19 cellular contexts compared by ENCODE assay signal in genomic region chr6:156402227-156402626, GRCh38.
DNase-seq lines count a peak whose midpoint lies in the region; ATAC-seq and TF ChIP-seq lines count a peak whose summit lies in the region.
"Had no signal": no experiment of that assay in that cellular context is flagged by ENCODE, and none has a peak within 500 bp of the region (broad histone marks: within the 10 kb centered on the region; RNA-seq: fewer than 3 reads in every experiment).

No MANE protein-coding gene starts in this region.

- peaks cover 5% of the 10 kb centered on the region for H3K36me3 Mint-ChIP-seq in endodermal cell (ENCODE audit: low read depth)
- H3K36me3 Mint-ChIP-seq: CD4-positive, CD25-positive, alpha-beta regulatory T cell; CD8-positive, alpha-beta T cell had no signal

- H3K4me3 Mint-ChIP-seq in endodermal cell: no peak overlapping the region
- H3K4me3 Mint-ChIP-seq: B cell; CD4-positive, CD25-positive, alpha-beta regulatory T cell; CD8-positive, alpha-beta T cell had no signal

- TF ChIP-seq CTCF in endodermal cell (conservative IDR thresholded peaks at IDR 0.05): no peak

- H3K9ac ChIP-seq in endodermal cell (ENCODE audit: extremely low read depth, low read length, poor library complexity, severe bottlenecking): no peak overlapping the region
- H3K9ac ChIP-seq: BLaER1 had no signal

- H3K36me3 ChIP-seq in endodermal cell (ENCODE audit: control insufficient read depth, insufficient read depth, low read length): no peaks in the 10 kb centered on the region
- H3K36me3 ChIP-seq: BLaER1 had no signal

- H3K9me3 ChIP-seq in endodermal cell (ENCODE audit: control insufficient read depth, low read length): peaks cover 14% of the 10 kb centered on the region
- H3K9me3 ChIP-seq: BLaER1, Caco-2 had no signal

- WGBS in endodermal cell (ENCODE audit: insufficient coverage in 1 of 2, insufficient read length in 1 of 2), 2 experiments: 0% methylated on average over 1 of the region's 1 CpG; no CpG with 5 or more reads in 1 of the 2 experiments

- no peak overlapping the region for H3K27ac Mint-ChIP-seq in endodermal cell
- H3K27ac Mint-ChIP-seq: B cell; CD4-positive, CD25-positive, alpha-beta regulatory T cell; CD8-positive, alpha-beta T cell had no signal

- H3K27me3 ChIP-seq in endodermal cell (ENCODE audit: control insufficient read depth, insufficient read depth, low read length, poor library complexity, severe bottlenecking): no peaks in the 10 kb centered on the region
- H3K27me3 ChIP-seq: BLaER1 had no signal

- H3K4me1 Mint-ChIP-seq in endodermal cell: peaks cover 36% of the 10 kb centered on the region

- no peak overlapping the region for H3K4me3 ChIP-seq in endodermal cell (ENCODE audit: low read length)
- H3K4me3 ChIP-seq: BLaER1 had no signal

- ATAC-seq in HG02610 (IDR thresholded peaks at IDR 0.05; ENCODE audit: unreplicated experiment): no peak
- ATAC-seq: CD8-positive, alpha-beta T cell had no signal

- peaks cover 16% of the 10 kb centered on the region for H3K27me3 Mint-ChIP-seq in endodermal cell (ENCODE audit: insufficient read depth)

- peaks cover 11% of the 10 kb centered on the region for H3K9me3 Mint-ChIP-seq in endodermal cell

- DNase-seq in D341Med (ENCODE audit: low spot score) (peak; percentile 42), NCI-H82 treated with DMSO at 0.1 percent for 48 hours (lab: John Stamatoyannopoulos, UW; ENCODE audit: unreplicated experiment) (peak; percentile 11), endodermal cell (peak; percentile 66), GDM1 (lab: John Stamatoyannopoulos, UW) (no peak), T-helper 1 cell (no peak)
- DNase-seq: Caco-2; CD4-positive, CD25-positive, alpha-beta regulatory T cell; CD8-positive, alpha-beta T cell; DMS 273 treated with DMSO at 0.1 percent for 48 hours; DMS79; EL; GF-D8; H7; HCEC 1CT had no signal

- no peak overlapping the region for H3K27ac ChIP-seq in endodermal cell (ENCODE audit: low read depth, low read length)
- H3K27ac ChIP-seq: 22Rv1, BLaER1, C4-2B had no signal

- no peaks in the 10 kb centered on the region for H3K4me1 ChIP-seq in endodermal cell (ENCODE audit: control insufficient read depth, insufficient read depth, low read length)
- H3K4me1 ChIP-seq: BLaER1, Caco-2 had no signal

Comparison
In these comparisons a context has a peak if more than half of its experiments do, and no peak if none do; other contexts are left out.
1. DNase-seq: peak in D341Med (single experiment), NCI-H82 treated with DMSO at 0.1 percent for 48 hours (single experiment) and endodermal cell (single experiment); none in GDM1 (single experiment) and T-helper 1 cell (0 of 5).